1 cellular context compared by ENCODE assay signal in genomic region chr18:8830067-8831060, GRCh38.
TF ChIP-seq lines count a peak whose summit lies in the region.

No MANE protein-coding gene starts in this region.

TF ChIP-seq in IMR-90, 13 proteins besides CTCF, POLR2A, EP300 and RAD21:
- TF ChIP-seq CEBPB (IDR thresholded peaks at IDR 0.05; ENCODE audit: low read depth, low read length) (peak; percentile 41; the same call in 1 of the 2 replicates), FOS (IDR thresholded peaks at IDR 0.05; ENCODE audit: low read depth, low read length) (no peak)
